Comparison of ENCODE assay signal across 8 cellular contexts in genomic region chr6:85674604-85675003, GRCh38. TPM values are rescaled to one million over a fixed set of nuclear protein-coding genes. Genes with fewer than 3 reads are reported as not detected.
A peak's percentile ranks its signal among the peaks of the same experiment; 100 is the strongest.
DNase-seq lines count a peak whose midpoint lies in the region; ATAC-seq and TF ChIP-seq lines count a peak whose summit lies in the region.

No MANE protein-coding gene starts in this region.

- no peaks in the 10 kb centered on the region for H3K9me3 ChIP-seq in CD4-positive, alpha-beta T cell (ENCODE audit: control insufficient read depth, low read length)
- H3K9me3 ChIP-seq in lower lobe of right lung = no peaks in the 10 kb centered on the region

- peak overlapping the region; percentile 97 for H3K27ac Mint-ChIP-seq in CD4-positive, alpha-beta T cell
- H3K27ac Mint-ChIP-seq in GM23338 = 0 out of 2 replicates have a peak overlapping the region, but pooled peaks have one; percentile 92
- H3K27ac Mint-ChIP-seq in activated CD4-positive, alpha-beta memory T cell treated with anti-CD3 and anti-CD28 coated beads for 36 hours = peak overlapping the region; percentile 90

- POLR2A ChIA-PET in CD4-positive, alpha-beta T cell (lab: Charles Lee) = interaction anchor here (0.8 to 5.8 kb wide), 3 partner anchors 32 to 81 kb away, joined by 3 to 849 read pairs (median 3); partner anchors contain the start of gene SYNCRIP
- POLR2A ChIA-PET in activated CD4-positive, alpha-beta memory T cell treated with anti-CD3 and anti-CD28 coated beads for 36 hours (lab: Charles Lee) = interaction anchor here (1.0 to 10.9 kb wide), 6 partner anchors 34 to 81 kb away, joined by 3 to 668 read pairs (median 4); partner anchors contain the start of genes SNX14 and SYNCRIP

- peaks cover 38% of the 10 kb centered on the region for H3K36me3 ChIP-seq in GM23338 (ENCODE audit: insufficient read depth)
- H3K36me3 ChIP-seq in lower lobe of right lung = peaks cover 7% of the 10 kb centered on the region

- no peak overlapping the region for H2AFZ ChIP-seq in GM23338

- no peak overlapping the region for H3K27ac ChIP-seq in CD4-positive, alpha-beta T cell (ENCODE audit: low read depth, low read length)
- peak overlapping the region; percentile 81 for H3K27ac ChIP-seq in GM23338 (ENCODE audit: low read depth)
- H3K27ac ChIP-seq in lower lobe of right lung = no peak overlapping the region

- no peaks in the 10 kb centered on the region for H3K27me3 ChIP-seq in CD4-positive, alpha-beta T cell (ENCODE audit: control insufficient read depth, insufficient read depth, low read length)
- H3K27me3 ChIP-seq in GM23338 (ENCODE audit: insufficient read depth) (no peaks in the 10 kb centered on the region), lower lobe of right lung (ENCODE audit: low read depth) (no peaks in the 10 kb centered on the region)

- CTCF ChIA-PET in CD4-positive, alpha-beta T cell (lab: Charles Lee) = no interaction called here
- CTCF ChIA-PET in activated CD4-positive, alpha-beta memory T cell treated with anti-CD3 and anti-CD28 coated beads for 36 hours (lab: Charles Lee) = interaction anchor here (1.8 kb wide), 1 partner anchor 32 kb away, joined by 7 read pairs; the partner anchor contains the start of gene SYNCRIP

- H3K9me3 Mint-ChIP-seq in CD4-positive, alpha-beta T cell = no peaks in the 10 kb centered on the region
- H3K9me3 Mint-ChIP-seq in GM23338 = peaks cover 7% of the 10 kb centered on the region; the same call in 2 of the 3 replicates
- no peaks in the 10 kb centered on the region for H3K9me3 Mint-ChIP-seq in activated CD4-positive, alpha-beta memory T cell treated with anti-CD3 and anti-CD28 coated beads for 36 hours

- H3K4me1 Mint-ChIP-seq in CD4-positive, alpha-beta T cell (ENCODE audit: low read depth) = peaks cover 78% of the 10 kb centered on the region
- peaks cover 42% of the 10 kb centered on the region for H3K4me1 Mint-ChIP-seq in GM23338
- peaks cover 62% of the 10 kb centered on the region for H3K4me1 Mint-ChIP-seq in activated CD4-positive, alpha-beta memory T cell treated with anti-CD3 and anti-CD28 coated beads for 36 hours (ENCODE audit: low read depth)

- H3K4me3 ChIP-seq in GM23338 (peak overlapping the region; percentile 86), lower lobe of right lung (peak overlapping the region; percentile 84)

- peaks cover 34% of the 10 kb centered on the region for H4K20me1 ChIP-seq in GM23338 (replicated peaks; ENCODE audit: insufficient read depth)

- H3F3A ChIP-seq in GM23338 (replicated peaks; ENCODE audit: low read depth) = peaks cover 55% of the 10 kb centered on the region

- ATAC-seq in CD4-positive, alpha-beta T cell (ENCODE audit: poor library complexity) = no peak
- ATAC-seq in GM23338 (no peak), lower lobe of right lung (no peak), GM18867 (IDR thresholded peaks at IDR 0.05; ENCODE audit: unreplicated experiment) (no peak), HG03442 (IDR thresholded peaks at IDR 0.05; ENCODE audit: unreplicated experiment) (no peak)

- H3K4me1 ChIP-seq in GM23338 (ENCODE audit: insufficient read depth) (peaks cover 20% of the 10 kb centered on the region), lower lobe of right lung (peaks cover 32% of the 10 kb centered on the region)

- no peaks in the 10 kb centered on the region for H3K9me2 ChIP-seq in GM23338 (ENCODE audit: insufficient read depth)

- H3K27me3 Mint-ChIP-seq in CD4-positive, alpha-beta T cell = no peaks in the 10 kb centered on the region
- H3K27me3 Mint-ChIP-seq in GM23338 (ENCODE audit: insufficient read depth, low read depth, poor library complexity) = peaks cover 25% of the 10 kb centered on the region
- H3K27me3 Mint-ChIP-seq in activated CD4-positive, alpha-beta memory T cell treated with anti-CD3 and anti-CD28 coated beads for 36 hours = no peaks in the 10 kb centered on the region

- no peak for TF ChIP-seq CTCF in CD4-positive, alpha-beta T cell (IDR thresholded peaks at IDR 0.05)
- TF ChIP-seq CTCF in GM23338 (conservative IDR thresholded peaks at IDR 0.05; ENCODE audit: low read depth in 2 of 2) (no peak), lower lobe of right lung (IDR thresholded peaks at IDR 0.05) (no peak)

- H3K79me2 ChIP-seq in GM23338 (replicated peaks; ENCODE audit: insufficient read depth) = peaks cover 52% of the 10 kb centered on the region

- H3K4me2 ChIP-seq in GM23338 = peak overlapping the region; percentile 88

- intact Hi-C loops in CD4-positive, alpha-beta T cell (cut with DNase I, micrococcal nuclease) = loop anchor here (5.0 to 10.0 kb wide), 4 partner anchors 50 to 320 kb away; partner anchors contain the start of gene SNX14 (in 1 of the 2)
- intact Hi-C loops in activated CD4-positive, alpha-beta memory T cell treated with anti-CD3 and anti-CD28 coated beads for 36 hours (cut with micrococcal nuclease) = loop anchor here (5.0 kb wide), 1 partner anchor 212 kb away; no protein-coding TSS in a partner anchor
- intact Hi-C loops in lower lobe of right lung (cut with DNase I) = no loop called here

- peak overlapping the region; percentile 98 for H3K4me3 Mint-ChIP-seq in CD4-positive, alpha-beta T cell
- peak overlapping the region; percentile 100 for H3K4me3 Mint-ChIP-seq in GM23338
- H3K4me3 Mint-ChIP-seq in activated CD4-positive, alpha-beta memory T cell treated with anti-CD3 and anti-CD28 coated beads for 36 hours = no peak overlapping the region

- no peak for DNase-seq in CD4-positive, alpha-beta T cell
- DNase-seq in GM23338 (ENCODE audit: low spot score) (peak; percentile 15), lower lobe of right lung (no peak), SKM-1 (lab: John Stamatoyannopoulos, UW; ENCODE audit: unreplicated experiment) (no peak), NCI-H2171 treated with DMSO at 0.1 percent for 48 hours (lab: John Stamatoyannopoulos, UW) (no peak)
- no peak for DNase-seq in activated CD4-positive, alpha-beta memory T cell treated with anti-CD3 and anti-CD28 coated beads for 36 hours

- peaks cover 74% of the 10 kb centered on the region for H3K36me3 Mint-ChIP-seq in CD4-positive, alpha-beta T cell (ENCODE audit: low read depth)
- peaks cover 66% of the 10 kb centered on the region for H3K36me3 Mint-ChIP-seq in GM23338 (ENCODE audit: low read depth)
- H3K36me3 Mint-ChIP-seq in activated CD4-positive, alpha-beta memory T cell treated with anti-CD3 and anti-CD28 coated beads for 36 hours = peaks cover 64% of the 10 kb centered on the region

TF ChIP-seq in GM23338, 12 proteins besides CTCF, POLR2A, EP300 and RAD21 (continues in another document):
- no peak for TF ChIP-seq ZNF331 (CRISPR knock-in tag; IDR thresholded peaks at IDR 0.05; ENCODE audit: low read depth)
- no peak; the same call in none of the 2 replicates for TF ChIP-seq POLR2AphosphoS5 (IDR thresholded peaks at IDR 0.05; ENCODE audit: low read depth)
- TF ChIP-seq ZNF114 (CRISPR knock-in tag; IDR thresholded peaks at IDR 0.05) = no peak
- TF ChIP-seq JUNB (IDR thresholded peaks at IDR 0.05; ENCODE audit: unreplicated experiment) = no peak
- no peak for TF ChIP-seq STAT1 (IDR thresholded peaks at IDR 0.05; ENCODE audit: unreplicated experiment)
- TF ChIP-seq, protein P1, sequence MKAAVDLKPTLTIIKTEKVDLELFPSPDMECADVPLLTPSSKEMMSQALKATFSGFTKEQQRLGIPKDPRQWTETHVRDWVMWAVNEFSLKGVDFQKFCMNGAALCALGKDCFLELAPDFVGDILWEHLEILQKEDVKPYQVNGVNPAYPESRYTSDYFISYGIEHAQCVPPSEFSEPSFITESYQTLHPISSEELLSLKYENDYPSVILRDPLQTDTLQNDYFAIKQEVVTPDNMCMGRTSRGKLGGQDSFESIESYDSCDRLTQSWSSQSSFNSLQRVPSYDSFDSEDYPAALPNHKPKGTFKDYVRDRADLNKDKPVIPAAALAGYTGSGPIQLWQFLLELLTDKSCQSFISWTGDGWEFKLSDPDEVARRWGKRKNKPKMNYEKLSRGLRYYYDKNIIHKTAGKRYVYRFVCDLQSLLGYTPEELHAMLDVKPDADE (IDR thresholded peaks at IDR 0.05) = no peak
- TF ChIP-seq EZH2 (IDR thresholded peaks at IDR 0.05; ENCODE audit: low read depth, unreplicated experiment) = no peak
- no peak for TF ChIP-seq EZH2phosphoT487 (IDR thresholded peaks at IDR 0.05; ENCODE audit: unreplicated experiment)

RNA-seq across cellular contexts. Expression of gene SYNCRIP, which starts 31.9 kb away (rescaled TPM):
- 10 to 100 TPM; 53.2 to 58.3 TPM for total RNA-seq in CD4-positive, alpha-beta T cell
- total RNA-seq in GM23338 (2014; rRNA removed; shearing (Covaris generic)) = 163 and 169 TPM in 2 replicates
- 149 and 164 TPM in 2 replicates for polyA plus RNA-seq in GM23338 (2016; fragmentation: Nextera tagmentation; extraction: Ambion mirVana)
- total RNA-seq in activated CD4-positive, alpha-beta memory T cell treated with anti-CD3 and anti-CD28 coated beads for 36 hours = 100 to 1,000 TPM; 138 to 139 TPM
- 78.7 TPM for total RNA-seq in lower lobe of right lung
